18 cellular contexts compared by ENCODE assay signal in the genomic region with DNA sequence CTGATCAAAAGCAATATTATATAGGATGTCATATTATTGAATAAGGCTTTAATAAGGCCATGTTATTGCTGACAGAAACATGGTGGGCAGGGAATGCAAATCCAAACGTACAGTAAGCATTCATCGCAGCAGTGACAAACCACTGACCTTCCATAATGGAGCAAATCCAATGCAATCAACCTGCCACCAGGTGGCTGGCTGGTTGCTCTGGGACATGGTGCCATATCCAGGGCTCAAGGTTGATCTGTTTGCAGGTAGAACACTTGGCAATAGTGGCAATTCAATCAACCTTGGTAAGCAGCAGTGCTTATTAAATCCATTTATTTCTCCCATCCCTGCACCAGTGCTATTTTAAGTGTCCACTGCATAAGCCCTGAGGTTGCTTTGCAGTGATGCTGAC.
DNase-seq lines count a peak whose midpoint lies in the region; ATAC-seq, FAIRE-seq and TF ChIP-seq lines count a peak whose summit lies in the region.
"Had no signal": no experiment of that assay in that cellular context is flagged by ENCODE, and none has a peak within 500 bp of the region (broad histone marks: within the 10 kb centered on the region; RNA-seq: fewer than 3 reads in every experiment).

No MANE protein-coding gene starts in this region.

- peaks cover 7% of the 10 kb centered on the region for H3K4me1 Mint-ChIP-seq in activated CD8-positive, alpha-beta T cell treated with anti-CD3 and anti-CD28 coated beads for 36 hours (ENCODE audit: low read depth)
- peaks cover 10% of the 10 kb centered on the region for H3K4me1 Mint-ChIP-seq in activated CD8-positive, alpha-beta T cell treated with anti-CD3 and anti-CD28 coated beads, Interleukin-2, amount 10 ng/mL, durations not matched to agents 7 days and 5 days (ENCODE audit: low read depth)

- no peaks in the 10 kb centered on the region for H3K27me3 ChIP-seq in mammary epithelial cell (ENCODE audit: insufficient read depth, low read length)
- H3K27me3 ChIP-seq in small intestine (ENCODE audit: control insufficient read depth in 2 of 2, insufficient read depth in 2 of 2, low read length in 2 of 2): no peaks in the 10 kb centered on the region
- no peaks in the 10 kb centered on the region for H3K27me3 ChIP-seq in osteoblast (ENCODE audit: insufficient read depth, low read length)
- peaks cover 0 to 29% (median 16%) of the 10 kb centered on the region in 7 donors for H3K27me3 ChIP-seq in heart right ventricle
- H3K27me3 ChIP-seq: gastroesophageal sphincter had no signal

- TF ChIP-seq CTCF in activated CD8-positive, alpha-beta T cell treated with anti-CD3 and anti-CD28 coated beads for 36 hours (IDR thresholded peaks at IDR 0.05): no peak
- TF ChIP-seq CTCF in mammary epithelial cell (conservative IDR thresholded peaks at IDR 0.05 in 1 of 2, IDR thresholded peaks at IDR 0.05 in 1 of 2; ENCODE audit: extremely low read depth in 1 of 2, insufficient read depth in 1 of 2, low read depth in 1 of 2, low read length in 2 of 2) (peak; percentile 28 to 48), osteoblast (IDR thresholded peaks at IDR 0.05; ENCODE audit: extremely low read depth, low read depth, low read length) (no peak), heart right ventricle (IDR thresholded peaks at IDR 0.05) (no peak)

- 100% methylated on average over 1 of the region's 2 CpGs for WGBS in mammary epithelial cell (ENCODE audit: low coverage, missing lambda C conversion rate)
- 89 to 91% (median 90%) methylated on average over 2 of the region's 2 CpGs for WGBS in small intestine, 3 donors
- 68 to 75% methylated on average over 2 of the region's 2 CpGs for WGBS in heart right ventricle, 2 donors

- H3K36me3 ChIP-seq in mammary epithelial cell (ENCODE audit: insufficient read depth, low read length) (no peaks in the 10 kb centered on the region), small intestine (ENCODE audit: control insufficient read depth in 2 of 2, insufficient read depth in 2 of 2, low read length in 2 of 2) (no peaks in the 10 kb centered on the region), osteoblast (ENCODE audit: insufficient read depth, low read length) (no peaks in the 10 kb centered on the region), heart right ventricle (no peaks in the 10 kb centered on the region)
- H3K36me3 ChIP-seq: gastroesophageal sphincter had no signal

- ATAC-seq in activated CD8-positive, alpha-beta T cell treated with anti-CD3 and anti-CD28 coated beads for 36 hours: no peak
- no peak for ATAC-seq in activated CD8-positive, alpha-beta T cell treated with anti-CD3 and anti-CD28 coated beads, Interleukin-2, amount 10 ng/mL, durations not matched to agents 7 days and 5 days
- ATAC-seq in GM21529 (IDR thresholded peaks at IDR 0.05; ENCODE audit: unreplicated experiment) (no peak), heart right ventricle (no peak)
- ATAC-seq: gastroesophageal sphincter, mucosa of descending colon had no signal

- H3K4me3 Mint-ChIP-seq in activated CD8-positive, alpha-beta T cell treated with anti-CD3 and anti-CD28 coated beads for 36 hours: no peak overlapping the region
- H3K4me3 Mint-ChIP-seq in activated CD8-positive, alpha-beta T cell treated with anti-CD3 and anti-CD28 coated beads, Interleukin-2, amount 10 ng/mL, durations not matched to agents 7 days and 5 days: no peak overlapping the region
- H3K4me3 Mint-ChIP-seq: brain had no signal

- H4K20me1 ChIP-seq in mammary epithelial cell (ENCODE audit: insufficient read depth, low read length): no peaks in the 10 kb centered on the region
- no peaks in the 10 kb centered on the region for H4K20me1 ChIP-seq in osteoblast (ENCODE audit: insufficient read depth, low read length)

- dilution Hi-C loops in mammary epithelial cell (cut with HindIII; ENCODE audit: low sequenced_read_pairs): no loop called here

- H3K9ac ChIP-seq in mammary epithelial cell (ENCODE audit: insufficient read depth, low read length): no peak overlapping the region
- H3K9ac ChIP-seq: SK-N-SH had no signal

- in situ Hi-C loops in mammary epithelial cell (cut with MboI; ENCODE audit: low sequenced_read_pairs in 2 of 2): loop anchor here in 1 of 2 donors (25.0 kb wide), 1 partner anchor 131 kb away; no protein-coding TSS in a partner anchor

- H3K27ac ChIP-seq in mammary epithelial cell (ENCODE audit: insufficient read depth, low read depth, low read length): no peak overlapping the region
- H3K27ac ChIP-seq in small intestine (ENCODE audit: low read depth in 1 of 2, low read length in 1 of 2): no peak overlapping the region
- H3K27ac ChIP-seq in osteoblast (ENCODE audit: low read depth, low read length): no peak overlapping the region
- no peak overlapping the region for H3K27ac ChIP-seq in heart right ventricle
- H3K27ac ChIP-seq: gastroesophageal sphincter had no signal

- no peak overlapping the region for H3K4me3 ChIP-seq in mammary epithelial cell (replicated peaks in 1 of 3; ENCODE audit: insufficient read depth in 1 of 3, low read depth in 2 of 3, low read length in 3 of 3)
- no peak overlapping the region for H3K4me3 ChIP-seq in small intestine (ENCODE audit: low read depth in 1 of 2, low read length in 2 of 2)
- no peak overlapping the region for H3K4me3 ChIP-seq in osteoblast (ENCODE audit: insufficient read depth, low read length)
- no peak overlapping the region for H3K4me3 ChIP-seq in heart right ventricle
- H3K4me3 ChIP-seq: gastroesophageal sphincter, mucosa of descending colon had no signal

- FAIRE-seq in small intestine (lab: Jason Lieb, UNC): no peak
- FAIRE-seq: islet of Langerhans had no signal

- intact Hi-C loops in activated CD8-positive, alpha-beta T cell treated with anti-CD3 and anti-CD28 coated beads for 36 hours (cut with micrococcal nuclease): no loop called here
- intact Hi-C loops in mammary epithelial cell (cut with micrococcal nuclease) (no loop called here), heart right ventricle (cut with DNase I) (loop anchor here in 1 of 10 donors (10.0 kb wide), 1 partner anchor 123 kb away; no protein-coding TSS in a partner anchor)

- POLR2A ChIA-PET in activated CD8-positive, alpha-beta T cell treated with anti-CD3 and anti-CD28 coated beads for 36 hours (lab: Charles Lee): no interaction called here
- POLR2A ChIA-PET in activated CD8-positive, alpha-beta T cell treated with anti-CD3 and anti-CD28 coated beads, Interleukin-2, amount 10 ng/mL, durations not matched to agents 7 days and 5 days (lab: Charles Lee): no interaction called here

- peaks cover 8% of the 10 kb centered on the region for H3K27me3 Mint-ChIP-seq in activated CD8-positive, alpha-beta T cell treated with anti-CD3 and anti-CD28 coated beads for 36 hours
- H3K27me3 Mint-ChIP-seq in activated CD8-positive, alpha-beta T cell treated with anti-CD3 and anti-CD28 coated beads, Interleukin-2, amount 10 ng/mL, durations not matched to agents 7 days and 5 days (ENCODE audit: low read depth): peaks cover 7% of the 10 kb centered on the region
- H3K27me3 Mint-ChIP-seq: brain had no signal

- H3K9me3 ChIP-seq in mammary epithelial cell (replicated peaks; ENCODE audit: insufficient read depth, low read length) (no peaks in the 10 kb centered on the region), small intestine (ENCODE audit: control insufficient read depth, low read depth) (no peaks in the 10 kb centered on the region), osteoblast (ENCODE audit: low read depth, low read length) (no peaks in the 10 kb centered on the region), heart right ventricle (no peaks in the 10 kb centered on the region)
- H3K9me3 ChIP-seq: gastroesophageal sphincter, mucosa of descending colon, SK-N-SH had no signal

- DNase-seq in activated CD8-positive, alpha-beta T cell treated with anti-CD3 and anti-CD28 coated beads for 36 hours: peak; percentile 3
- DNase-seq in activated CD8-positive, alpha-beta T cell treated with anti-CD3 and anti-CD28 coated beads, Interleukin-2, amount 10 ng/mL, durations not matched to agents 7 days and 5 days: no peak
- DNase-seq in M059J (ENCODE audit: low read depth): peak; percentile 3
- DNase-seq in mammary epithelial cell: no peak
- DNase-seq in small intestine: peak; percentile 21
- DNase-seq in osteoblast (ENCODE audit: insufficient read length, low spot score, missing footprints): no peak
- no peak for DNase-seq in heart right ventricle
- DNase-seq: activated gamma-delta T cell treated with Interleukin-2 at 50 U/mL for 16 hours; effector memory CD4-positive, alpha-beta T cell; KBM-7; mucosa of descending colon; NCI-H2029; SK-N-SH; stimulated activated CD4-positive, alpha-beta T cell treated with anti-CD3 and anti-CD28 coated beads, Interleukin-15, amount 100 ng/mL, for 24 hours had no signal

- H3K9me3 Mint-ChIP-seq in activated CD8-positive, alpha-beta T cell treated with anti-CD3 and anti-CD28 coated beads for 36 hours: no peaks in the 10 kb centered on the region
- H3K9me3 Mint-ChIP-seq in activated CD8-positive, alpha-beta T cell treated with anti-CD3 and anti-CD28 coated beads, Interleukin-2, amount 10 ng/mL, durations not matched to agents 7 days and 5 days (ENCODE audit: insufficient read depth): no peaks in the 10 kb centered on the region
- H3K9me3 Mint-ChIP-seq: brain had no signal

- peaks cover 8% of the 10 kb centered on the region for H3K4me1 ChIP-seq in mammary epithelial cell (ENCODE audit: insufficient read depth, low read length)
- H3K4me1 ChIP-seq in small intestine (ENCODE audit: control insufficient read depth in 2 of 2, insufficient read depth in 1 of 2, low read depth in 1 of 2, low read length in 1 of 2): peaks cover 2% of the 10 kb centered on the region in 2 donors
- no peaks in the 10 kb centered on the region for H3K4me1 ChIP-seq in osteoblast (ENCODE audit: insufficient read depth, low read length)
- no peaks in the 10 kb centered on the region for H3K4me1 ChIP-seq in heart right ventricle
- H3K4me1 ChIP-seq: gastroesophageal sphincter had no signal

- BruUV-seq in mammary epithelial cell (replicated peaks; lab: Mats Ljungman, UMichigan): no TSS peak

- no peaks in the 10 kb centered on the region for H3K36me3 Mint-ChIP-seq in activated CD8-positive, alpha-beta T cell treated with anti-CD3 and anti-CD28 coated beads for 36 hours (ENCODE audit: low read depth)
- H3K36me3 Mint-ChIP-seq in activated CD8-positive, alpha-beta T cell treated with anti-CD3 and anti-CD28 coated beads, Interleukin-2, amount 10 ng/mL, durations not matched to agents 7 days and 5 days (ENCODE audit: low read depth): no peaks in the 10 kb centered on the region
- H3K36me3 Mint-ChIP-seq: brain had no signal

- H3K27ac Mint-ChIP-seq in activated CD8-positive, alpha-beta T cell treated with anti-CD3 and anti-CD28 coated beads for 36 hours: no peak overlapping the region
- H3K27ac Mint-ChIP-seq in activated CD8-positive, alpha-beta T cell treated with anti-CD3 and anti-CD28 coated beads, Interleukin-2, amount 10 ng/mL, durations not matched to agents 7 days and 5 days: no peak overlapping the region
- H3K27ac Mint-ChIP-seq: brain had no signal

- H3K79me2 ChIP-seq in mammary epithelial cell (ENCODE audit: insufficient read depth, low read length) (no peaks in the 10 kb centered on the region), osteoblast (ENCODE audit: insufficient read depth, low read length) (no peaks in the 10 kb centered on the region)

- H2AFZ ChIP-seq in mammary epithelial cell (ENCODE audit: low read depth, low read length) (no peak overlapping the region), osteoblast (ENCODE audit: low read length) (no peak overlapping the region)

- CTCF ChIA-PET in activated CD8-positive, alpha-beta T cell treated with anti-CD3 and anti-CD28 coated beads for 36 hours (lab: Charles Lee): no interaction called here
- CTCF ChIA-PET in activated CD8-positive, alpha-beta T cell treated with anti-CD3 and anti-CD28 coated beads, Interleukin-2, amount 10 ng/mL, durations not matched to agents 7 days and 5 days (lab: Charles Lee): no interaction called here
- CTCF ChIA-PET in mammary epithelial cell (lab: Charles Lee; ENCODE audit: low non-redundant PET): no interaction called here

- H3K4me2 ChIP-seq in mammary epithelial cell (ENCODE audit: insufficient read depth, low read depth, low read length) (no peak overlapping the region), osteoblast (ENCODE audit: insufficient read depth, low read length) (no peak overlapping the region)
- H3K4me2 ChIP-seq: SK-N-SH had no signal

Comparison
In these comparisons a context has a peak if more than half of its experiments do, and no peak if none do; other contexts are left out.
1. DNase-seq: peak in activated CD8-positive, alpha-beta T cell treated with anti-CD3 and anti-CD28 coated beads for 36 hours (single experiment), M059J (single experiment) and small intestine (single experiment); none in activated CD8-positive, alpha-beta T cell treated with anti-CD3 and anti-CD28 coated beads, Interleukin-2, amount 10 ng/mL, durations not matched to agents 7 days and 5 days (single experiment), mammary epithelial cell (single experiment), osteoblast (single experiment) and heart right ventricle (0 of 2).
2. CTCF ChIP-seq: peak in mammary epithelial cell (2 of 2); none in activated CD8-positive, alpha-beta T cell treated with anti-CD3 and anti-CD28 coated beads for 36 hours (single experiment), osteoblast (single experiment) and heart right ventricle (0 of 9).